ENCODE assay signal across 8 cellular contexts in the genomic region with DNA sequence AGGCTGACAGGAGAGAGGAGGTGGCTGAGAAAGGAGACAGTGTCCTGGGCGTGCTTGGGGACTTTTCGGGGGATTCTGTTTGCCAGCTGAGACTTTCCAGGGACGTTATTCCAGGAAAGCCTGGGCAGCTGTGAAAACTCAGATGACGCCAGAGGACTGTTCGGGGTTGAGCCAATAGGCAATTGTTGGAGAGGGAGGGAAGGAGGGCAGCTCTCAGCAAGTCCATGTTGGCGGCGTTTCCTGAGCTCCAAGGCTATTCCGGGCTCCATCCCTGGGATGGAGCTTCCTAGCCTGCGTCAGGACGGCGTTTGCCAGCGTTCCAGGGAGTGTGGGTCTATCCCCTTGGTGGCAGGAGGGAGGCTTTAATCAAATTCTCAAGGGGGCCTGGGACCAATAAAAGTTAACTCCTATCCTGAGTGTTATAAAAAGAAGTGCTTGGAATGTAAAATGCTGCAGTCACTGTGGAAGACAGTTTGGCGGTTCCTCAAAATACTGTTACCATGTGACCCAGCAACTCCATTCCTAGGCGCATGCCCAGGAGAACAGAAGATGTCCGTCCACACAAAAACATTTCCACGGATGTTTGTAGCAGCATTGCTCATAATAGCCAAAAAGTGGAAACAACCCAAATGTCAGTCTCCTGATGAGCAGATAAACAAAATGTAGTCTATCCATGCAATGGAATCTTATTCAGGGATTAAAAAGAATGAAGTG. TPM values are rescaled to one million over a fixed set of nuclear protein-coding genes. Genes with fewer than 3 reads are reported as not detected.
A peak's percentile ranks its signal among the peaks of the same experiment; 100 is the strongest.
DNase-seq lines count a peak whose midpoint lies in the region; ATAC-seq, FAIRE-seq and TF ChIP-seq lines count a peak whose summit lies in the region.

No MANE protein-coding gene starts in this region.

- H3K9me3 ChIP-seq in IMR-90 (ENCODE audit: control insufficient read depth, insufficient read depth, low read length), result no peaks in the 10 kb centered on the region
- no peaks in the 10 kb centered on the region for H3K9me3 ChIP-seq in adrenal gland (replicated peaks in 1 of 3)
- H3K9me3 ChIP-seq in small intestine (ENCODE audit: control insufficient read depth, low read depth), result no peaks in the 10 kb centered on the region

- peak overlapping the region; percentile 45 for H3K9ac ChIP-seq in IMR-90 (ENCODE audit: low read depth, low read length)

- H4K20me1 ChIP-seq in IMR-90 (ENCODE audit: insufficient read depth, low read length), result no peaks in the 10 kb centered on the region

- H3K18ac ChIP-seq in IMR-90 (ENCODE audit: low read depth, low read length), result peak overlapping the region; percentile 89

- H2BK5ac ChIP-seq in IMR-90 (ENCODE audit: low read depth, low read length, poor library complexity, severe bottlenecking), result peak overlapping the region; percentile 97

- peaks cover 10% of the 10 kb centered on the region for H3K9me1 ChIP-seq in IMR-90 (ENCODE audit: insufficient read depth, low read length)

- peak overlapping the region; percentile 94 for H3K23ac ChIP-seq in IMR-90 (ENCODE audit: low read depth, low read length)

- H3K56ac ChIP-seq in IMR-90 (ENCODE audit: extremely low read depth, insufficient read depth, low read length), result peak overlapping the region; percentile 75

- H2BK15ac ChIP-seq in IMR-90 (ENCODE audit: low read depth, low read length), result peak overlapping the region; percentile 89; the same call in 2 of the 3 replicates

- peak; percentile 70 for ATAC-seq in IMR-90 (ENCODE audit: low read depth)
- ATAC-seq in GM21526 (IDR thresholded peaks at IDR 0.05; ENCODE audit: low FRiP score, unreplicated experiment), result no peak

- H2AK9ac ChIP-seq in IMR-90 (replicated peaks; ENCODE audit: low read depth, low read length, poor library complexity), result peak overlapping the region; percentile 84

- DNase-seq in ELR (ENCODE audit: low read depth), result peak; percentile 46
- peak; percentile 84 for DNase-seq in IMR-90
- peak; percentile 76 to 92 (median 87) for DNase-seq in adrenal gland
- DNase-seq in hypothalamus (lab: John Stamatoyannopoulos, UW), result peak in 46 of 51 donors; percentile 19 to 88 (median 66)
- no peak for DNase-seq in small intestine
- DNase-seq in NCI-H128 (lab: John Stamatoyannopoulos, UW; ENCODE audit: unreplicated experiment), result no peak
- DNase-seq in effector CD4-positive, alpha-beta T cell, result no peak

- TF ChIP-seq POLR2A in IMR-90 (IDR thresholded peaks at IDR 0.05; ENCODE audit: low read depth, low read length) (peak; percentile 27; the same call in 1 of the 2 replicates), adrenal gland (IDR thresholded peaks at IDR 0.05) (peak in 1 of 2 donors; percentile 47)

- H3K79me1 ChIP-seq in IMR-90 (ENCODE audit: low read depth in 1 of 2, low read length in 2 of 2), result 0 out of 4 replicates have a peak, but pooled peaks cover 0 to 3% of the 10 kb centered on the region in 2 experiments

- in situ Hi-C loops in IMR-90 (cut with MboI; ENCODE audit: low sequenced_read_pairs), result no loop called here

- dilution Hi-C loops in IMR-90 (cut with HindIII; ENCODE audit: low sequenced_read_pairs, unreplicated experiment), result no loop called here

- H3K4me2 ChIP-seq in IMR-90 (ENCODE audit: low read depth, low read length), result peak overlapping the region; percentile 87

- peak overlapping the region; percentile 48 to 92 for H4K8ac ChIP-seq in IMR-90 (ENCODE audit: low read depth in 2 of 2, low read length in 2 of 2)

- H3K27me3 ChIP-seq in IMR-90 (ENCODE audit: control insufficient read depth, insufficient read depth, low read length) (no peaks in the 10 kb centered on the region), adrenal gland (no peaks in the 10 kb centered on the region), small intestine (ENCODE audit: control insufficient read depth in 2 of 2, insufficient read depth in 2 of 2, low read length in 2 of 2) (no peaks in the 10 kb centered on the region)

- no peak for TF ChIP-seq CTCF in IMR-90 (conservative IDR thresholded peaks at IDR 0.05; ENCODE audit: low read depth, low read length)
- no peak for TF ChIP-seq CTCF in adrenal gland (IDR thresholded peaks at IDR 0.05)

- H2AFZ ChIP-seq in IMR-90 (replicated peaks; ENCODE audit: low read length, poor library complexity), result peak overlapping the region; percentile 92

- peak overlapping the region; percentile 79 for H2AK5ac ChIP-seq in IMR-90 (ENCODE audit: low read depth, low read length)

- TF ChIP-seq RAD21 in IMR-90 (IDR thresholded peaks at IDR 0.05; ENCODE audit: low read length), result no peak

- H3K36me3 ChIP-seq in IMR-90 (ENCODE audit: control insufficient read depth, insufficient read depth, low read length) (no peaks in the 10 kb centered on the region), adrenal gland (replicated peaks in 1 of 2) (no peaks in the 10 kb centered on the region), small intestine (ENCODE audit: control insufficient read depth in 2 of 2, insufficient read depth in 2 of 2, low read length in 2 of 2) (no peaks in the 10 kb centered on the region)

- FAIRE-seq in small intestine (lab: Jason Lieb, UNC), result no peak

- H3K4me3 ChIP-seq in IMR-90 (ENCODE audit: insufficient read depth, low read depth, low read length) (peak overlapping the region; percentile 37; the same call in 1 of the 2 replicates), adrenal gland (peak overlapping the region in 1 of 4 donors; percentile 28), small intestine (ENCODE audit: low read depth in 1 of 2, low read length in 2 of 2) (no peak overlapping the region)

- intact Hi-C loops in IMR-90 (cut with micrococcal nuclease) (loop anchor here (10.0 kb wide), 1 partner anchor 134 kb away; the partner anchor contains the start of gene GATAD2B), adrenal gland (cut with DNase I) (loop anchor here (10.0 kb wide), 1 partner anchor 154 kb away; the partner anchor contains the start of gene DENND4B (in 2 of the 2))

- peak overlapping the region; percentile 91 for H2BK120ac ChIP-seq in IMR-90 (ENCODE audit: low read depth, low read length)

- H4K91ac ChIP-seq in IMR-90 (ENCODE audit: insufficient read depth, low read depth, low read length), result peak overlapping the region; percentile 86

- H4K5ac ChIP-seq in IMR-90 (ENCODE audit: low read depth, low read length), result peak overlapping the region; percentile 82

- POLR2A ChIA-PET in IMR-90 (lab: Charles Lee; ENCODE audit: unreplicated experiment), result no interaction called here

- CTCF ChIA-PET in IMR-90 (lab: Yijun Ruan, JAX), result no interaction called here

- H3K27ac ChIP-seq in IMR-90 (ENCODE audit: insufficient read depth, low read length) (peak overlapping the region; percentile 93), adrenal gland (peak overlapping the region; percentile 57 to 92 (median 74)), small intestine (ENCODE audit: low read depth in 1 of 2, low read length in 1 of 2) (peak overlapping the region; percentile 25 to 95)

- H3K14ac ChIP-seq in IMR-90 (replicated peaks; ENCODE audit: low read depth, low read length), result peak overlapping the region; percentile 84

- peak overlapping the region; percentile 95 for H3K4ac ChIP-seq in IMR-90 (ENCODE audit: low read depth, low read length)

- BruUV-seq in IMR-90 (replicated peaks; lab: Mats Ljungman, UMichigan), result no TSS peak

- H3K4me1 ChIP-seq in IMR-90 (ENCODE audit: control insufficient read depth, insufficient read depth, low read length), result peaks cover 11% of the 10 kb centered on the region
- peaks cover 0 to 18% of the 10 kb centered on the region in 2 donors for H3K4me1 ChIP-seq in adrenal gland (replicated peaks in 1 of 2)
- H3K4me1 ChIP-seq in small intestine (ENCODE audit: control insufficient read depth in 2 of 2, insufficient read depth in 1 of 2, low read depth in 1 of 2, low read length in 1 of 2), result no peaks in the 10 kb centered on the region

- H2BK20ac ChIP-seq in IMR-90 (ENCODE audit: low read depth, low read length), result peak overlapping the region; percentile 92

- 12% methylated on average over 8 of the region's 16 CpGs; no CpG with 5 or more reads in 1 of the 2 experiments for WGBS in IMR-90 (ENCODE audit: extremely low coverage in 2 of 2, insufficient read length in 1 of 2), 2 experiments
- WGBS in adrenal gland, 4 donors, result 12 to 20% (median 14%) methylated on average over 15 to 16 of the region's 16 CpGs
- WGBS in small intestine, 3 donors, result 40 to 68% (median 51%) methylated on average over 16 of the region's 16 CpGs

TF ChIP-seq in IMR-90, 13 proteins besides CTCF, POLR2A, EP300 and RAD21 (continues in another document):
- no peak for TF ChIP-seq MAFK (IDR thresholded peaks at IDR 0.05; ENCODE audit: low read depth, low read length)
- TF ChIP-seq CEBPB (IDR thresholded peaks at IDR 0.05; ENCODE audit: low read depth, low read length), result no peak
- TF ChIP-seq CHD1 (IDR thresholded peaks at IDR 0.05; ENCODE audit: low read depth, low read length), result no peak
- TF ChIP-seq, protein P1, sequence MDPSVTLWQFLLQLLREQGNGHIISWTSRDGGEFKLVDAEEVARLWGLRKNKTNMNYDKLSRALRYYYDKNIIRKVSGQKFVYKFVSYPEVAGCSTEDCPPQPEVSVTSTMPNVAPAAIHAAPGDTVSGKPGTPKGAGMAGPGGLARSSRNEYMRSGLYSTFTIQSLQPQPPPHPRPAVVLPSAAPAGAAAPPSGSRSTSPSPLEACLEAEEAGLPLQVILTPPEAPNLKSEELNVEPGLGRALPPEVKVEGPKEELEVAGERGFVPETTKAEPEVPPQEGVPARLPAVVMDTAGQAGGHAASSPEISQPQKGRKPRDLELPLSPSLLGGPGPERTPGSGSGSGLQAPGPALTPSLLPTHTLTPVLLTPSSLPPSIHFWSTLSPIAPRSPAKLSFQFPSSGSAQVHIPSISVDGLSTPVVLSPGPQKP (IDR thresholded peaks at IDR 0.05; ENCODE audit: borderline replicate concordance, low read depth, low read length), result no peak
- TF ChIP-seq SMC3 (IDR thresholded peaks at IDR 0.05; ENCODE audit: low read depth, low read length), result no peak
- no peak for TF ChIP-seq BHLHE40 (IDR thresholded peaks at IDR 0.05; ENCODE audit: low read depth, low read length)
- TF ChIP-seq RFX5 (IDR thresholded peaks at IDR 0.05; ENCODE audit: low read depth, low read length), result no peak
- no peak for TF ChIP-seq RCOR1 (IDR thresholded peaks at IDR 0.05; ENCODE audit: insufficient replicate concordance, low read length)
- TF ChIP-seq MXI1 (IDR thresholded peaks at IDR 0.05; ENCODE audit: borderline replicate concordance, low read depth, low read length), result no peak
- no peak for TF ChIP-seq FOS (IDR thresholded peaks at IDR 0.05; ENCODE audit: low read depth, low read length)

RNA-seq across cellular contexts. Expression of gene SLC27A3, which starts 15.2 kb away (rescaled TPM):
- total RNA-seq in IMR-90 (2012; rRNA removed) (1.9 and 3.2 TPM in 2 replicates), adrenal gland (10 to 100 TPM in 7 of 8 donors, 1 to 10 TPM in 1; 9.5 to 25.4 (median 15.9) TPM)
- polyA plus RNA-seq in IMR-90 (2012; rRNA removed) (9.3 and 9.6 TPM in 2 replicates), adrenal gland (10 to 100 TPM; 11.7 to 85.0 (median 62.3) TPM), small intestine (10 to 100 TPM in 1 of 3 donors, 1 to 10 TPM in 2; 5.4 to 24.7 (median 9.2) TPM)
- 5.9 and 6.6 TPM in 2 replicates for polyA plus RNA-seq in IMR-90 (2012; cell fraction: cytosol; rRNA removed)
- polyA plus RNA-seq in IMR-90 (2012; cell fraction: nucleus; rRNA removed; ENCODE audit: low replicate concordance), result 30.7 and 38.8 TPM in 2 replicates

Comparison
In these comparisons a context has a peak if more than half of its experiments do, and no peak if none do; other contexts are left out.
1. DNase-seq: peak in ELR (single experiment), IMR-90 (single experiment), adrenal gland (7 of 7) and hypothalamus (46 of 51); none in small intestine (single experiment), NCI-H128 (single experiment) and effector CD4-positive, alpha-beta T cell (single experiment).
2. Peak in every context shown above with its lines, with median percentiles within 50 percentile points of each other: H3K27ac ChIP-seq.